In genomic region chr3:141815667-141816066, GRCh38 we compare ENCODE assay signal across 1 cellular context.
TF ChIP-seq lines count a peak whose summit lies in the region.

No MANE protein-coding gene starts in this region.

TF ChIP-seq in K562, 482 proteins besides CTCF, POLR2A, EP300 and RAD21 (continued from another document):
- TF ChIP-seq, protein P1, sequence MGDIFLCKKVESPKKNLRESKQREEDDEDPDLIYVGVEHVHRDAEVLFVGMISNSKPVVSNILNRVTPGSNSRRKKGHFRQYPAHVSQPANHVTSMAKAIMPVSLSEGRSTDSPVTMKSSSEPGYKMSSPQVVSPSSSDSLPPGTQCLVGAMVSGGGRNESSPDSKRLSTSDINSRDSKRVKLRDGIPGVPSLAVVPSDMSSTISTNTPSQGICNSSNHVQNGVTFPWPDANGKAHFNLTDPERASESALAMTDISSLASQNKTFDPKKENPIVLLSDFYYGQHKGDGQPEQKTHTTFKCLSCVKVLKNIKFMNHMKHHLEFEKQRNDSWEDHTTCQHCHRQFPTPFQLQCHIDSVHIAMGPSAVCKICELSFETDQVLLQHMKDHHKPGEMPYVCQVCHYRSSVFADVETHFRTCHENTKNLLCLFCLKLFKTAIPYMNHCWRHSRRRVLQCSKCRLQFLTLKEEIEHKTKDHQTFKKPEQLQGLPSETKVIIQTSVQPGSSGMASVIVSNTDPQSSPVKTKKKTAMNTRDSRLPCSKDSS (IDR thresholded peaks at IDR 0.05; ENCODE audit: low read depth, partially characterized antibody): peak; percentile 31
- TF ChIP-seq COPS2 (conservative IDR thresholded peaks at IDR 0.05) (no peak), MNT (conservative IDR thresholded peaks at IDR 0.05) (no peak), SAP30 (IDR thresholded peaks at IDR 0.05; ENCODE audit: borderline replicate concordance, insufficient read depth, low read depth, low read length, poor library complexity, severe bottlenecking) (no peak), ZSCAN32 (CRISPR knock-in tag; IDR thresholded peaks at IDR 0.05) (no peak), MBD2 (IDR thresholded peaks at IDR 0.05; ENCODE audit: borderline replicate concordance, low read depth) (no peak), CBX3 (IDR thresholded peaks at IDR 0.05; ENCODE audit: borderline replicate concordance in 1 of 2, low read length in 2 of 2) (peak in 1 of 2 experiments; percentile 63; a peak in 1 of 3 replicates), NFRKB (IDR thresholded peaks at IDR 0.05; ENCODE audit: low read depth) (no peak), HDAC8 (tag; IDR thresholded peaks at IDR 0.05) (no peak), CREB3L1 (IDR thresholded peaks at IDR 0.05; ENCODE audit: borderline replicate concordance, low read depth) (no peak), ASH1L (IDR thresholded peaks at IDR 0.05; ENCODE audit: borderline replicate concordance, low read depth, partially characterized antibody) (no peak), HOXB6 (CRISPR knock-in tag; IDR thresholded peaks at IDR 0.05; ENCODE audit: borderline replicate concordance) (no peak), PRMT5 (CRISPR knock-in tag; IDR thresholded peaks at IDR 0.05) (no peak), BRF1 (IDR thresholded peaks at IDR 0.05; ENCODE audit: borderline replicate concordance, extremely low read depth, insufficient read length) (no peak)
- TF ChIP-seq, protein P2, sequence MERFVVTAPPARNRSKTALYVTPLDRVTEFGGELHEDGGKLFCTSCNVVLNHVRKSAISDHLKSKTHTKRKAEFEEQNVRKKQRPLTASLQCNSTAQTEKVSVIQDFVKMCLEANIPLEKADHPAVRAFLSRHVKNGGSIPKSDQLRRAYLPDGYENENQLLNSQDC (CRISPR knock-in tag; IDR thresholded peaks at IDR 0.05): no peak
- TF ChIP-seq, protein P3, sequence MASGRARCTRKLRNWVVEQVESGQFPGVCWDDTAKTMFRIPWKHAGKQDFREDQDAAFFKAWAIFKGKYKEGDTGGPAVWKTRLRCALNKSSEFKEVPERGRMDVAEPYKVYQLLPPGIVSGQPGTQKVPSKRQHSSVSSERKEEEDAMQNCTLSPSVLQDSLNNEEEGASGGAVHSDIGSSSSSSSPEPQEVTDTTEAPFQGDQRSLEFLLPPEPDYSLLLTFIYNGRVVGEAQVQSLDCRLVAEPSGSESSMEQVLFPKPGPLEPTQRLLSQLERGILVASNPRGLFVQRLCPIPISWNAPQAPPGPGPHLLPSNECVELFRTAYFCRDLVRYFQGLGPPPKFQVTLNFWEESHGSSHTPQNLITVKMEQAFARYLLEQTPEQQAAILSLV (tag; IDR thresholded peaks at IDR 0.05): no peak
